Comparison of ENCODE assay signal across 1 cellular context in the genomic region with DNA sequence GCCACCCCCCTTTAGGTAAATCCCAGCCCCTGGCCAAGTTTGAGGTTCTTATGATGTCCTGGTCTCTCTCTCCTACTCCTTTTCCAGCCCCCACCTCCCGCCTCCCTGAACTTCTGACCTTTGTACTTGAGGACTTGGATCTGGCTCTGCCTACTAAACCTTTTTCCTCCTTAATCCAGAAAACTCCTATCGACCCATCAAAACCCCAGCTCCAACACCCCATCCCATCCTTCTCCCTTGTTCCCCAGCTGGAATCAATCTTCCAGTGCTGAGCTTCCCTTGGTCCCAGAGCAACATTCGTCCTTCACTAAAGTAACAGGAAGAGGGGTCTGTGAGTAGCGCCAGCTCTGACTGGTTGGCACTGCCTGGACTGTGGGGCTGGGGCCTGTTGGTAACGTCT.
TF ChIP-seq lines count a peak whose summit lies in the region.

No MANE protein-coding gene starts in this region.

TF ChIP-seq in H1, 55 proteins besides CTCF, POLR2A, EP300 and RAD21:
- no peak for TF ChIP-seq BRCA1 (IDR thresholded peaks at IDR 0.05; ENCODE audit: low read depth, low read length)
- TF ChIP-seq, protein P1, sequence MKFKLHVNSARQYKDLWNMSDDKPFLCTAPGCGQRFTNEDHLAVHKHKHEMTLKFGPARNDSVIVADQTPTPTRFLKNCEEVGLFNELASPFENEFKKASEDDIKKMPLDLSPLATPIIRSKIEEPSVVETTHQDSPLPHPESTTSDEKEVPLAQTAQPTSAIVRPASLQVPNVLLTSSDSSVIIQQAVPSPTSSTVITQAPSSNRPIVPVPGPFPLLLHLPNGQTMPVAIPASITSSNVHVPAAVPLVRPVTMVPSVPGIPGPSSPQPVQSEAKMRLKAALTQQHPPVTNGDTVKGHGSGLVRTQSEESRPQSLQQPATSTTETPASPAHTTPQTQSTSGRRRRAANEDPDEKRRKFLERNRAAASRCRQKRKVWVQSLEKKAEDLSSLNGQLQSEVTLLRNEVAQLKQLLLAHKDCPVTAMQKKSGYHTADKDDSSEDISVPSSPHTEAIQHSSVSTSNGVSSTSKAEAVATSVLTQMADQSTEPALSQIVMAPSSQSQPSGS (IDR thresholded peaks at IDR 0.05; ENCODE audit: low read length): no peak
- TF ChIP-seq BACH1 (IDR thresholded peaks at IDR 0.05; ENCODE audit: low read length): no peak
- TF ChIP-seq HDAC2 (IDR thresholded peaks at IDR 0.05; ENCODE audit: borderline replicate concordance in 1 of 2, low read depth in 2 of 2, low read length in 2 of 2): no peak
- no peak for TF ChIP-seq TBP (IDR thresholded peaks at IDR 0.05; ENCODE audit: low read depth, low read length)
- TF ChIP-seq GTF2F1 (IDR thresholded peaks at IDR 0.05; ENCODE audit: borderline replicate concordance, low read depth, low read length): no peak
- TF ChIP-seq, protein P2, sequence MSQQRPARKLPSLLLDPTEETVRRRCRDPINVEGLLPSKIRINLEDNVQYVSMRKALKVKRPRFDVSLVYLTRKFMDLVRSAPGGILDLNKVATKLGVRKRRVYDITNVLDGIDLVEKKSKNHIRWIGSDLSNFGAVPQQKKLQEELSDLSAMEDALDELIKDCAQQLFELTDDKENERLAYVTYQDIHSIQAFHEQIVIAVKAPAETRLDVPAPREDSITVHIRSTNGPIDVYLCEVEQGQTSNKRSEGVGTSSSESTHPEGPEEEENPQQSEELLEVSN (IDR thresholded peaks at IDR 0.05): no peak
- TF ChIP-seq KDM4A (IDR thresholded peaks at IDR 0.05; ENCODE audit: low read depth, low read length, severe bottlenecking): no peak
- TF ChIP-seq SAP30 (IDR thresholded peaks at IDR 0.05; ENCODE audit: insufficient read depth, insufficient replicate concordance, low read length): no peak
- TF ChIP-seq YY1 (IDR thresholded peaks at IDR 0.05; ENCODE audit: low read depth, low read length): no peak
TF ChIP-seq in H1: peak in this region for 0.
